ENCODE assay signal across 1 cellular context in the genomic region with DNA sequence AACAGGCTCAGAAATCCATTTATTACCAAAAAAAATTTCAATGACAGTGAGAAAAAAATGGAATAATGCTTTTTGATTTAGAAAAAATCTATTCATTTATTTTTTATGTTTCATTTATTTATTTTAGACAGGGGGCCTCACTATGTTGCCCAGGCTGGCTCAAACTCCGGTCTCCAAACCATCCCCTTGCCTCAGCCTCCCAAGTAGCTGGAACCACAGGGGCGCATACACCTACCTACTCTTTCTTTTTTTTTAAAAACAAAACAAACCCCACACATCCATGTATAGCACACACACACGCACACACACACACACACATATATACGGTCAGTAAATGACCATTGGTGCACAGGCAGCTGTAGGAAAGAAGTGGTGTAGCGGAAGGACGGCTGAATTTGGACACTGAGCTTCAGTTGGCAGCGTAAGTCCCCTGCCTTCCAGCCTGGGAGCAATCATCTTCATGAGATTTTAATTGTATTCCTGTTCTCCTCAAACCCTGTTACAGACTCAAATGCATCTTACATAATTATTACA.
TF ChIP-seq lines count a peak whose summit lies in the region.

No MANE protein-coding gene starts in this region.

TF ChIP-seq in SK-N-SH treated with all-trans-retinoic acid at 6 μM for 48 hours, 23 proteins besides CTCF, POLR2A, EP300 and RAD21 (continued from another document):
- TF ChIP-seq, protein P1, sequence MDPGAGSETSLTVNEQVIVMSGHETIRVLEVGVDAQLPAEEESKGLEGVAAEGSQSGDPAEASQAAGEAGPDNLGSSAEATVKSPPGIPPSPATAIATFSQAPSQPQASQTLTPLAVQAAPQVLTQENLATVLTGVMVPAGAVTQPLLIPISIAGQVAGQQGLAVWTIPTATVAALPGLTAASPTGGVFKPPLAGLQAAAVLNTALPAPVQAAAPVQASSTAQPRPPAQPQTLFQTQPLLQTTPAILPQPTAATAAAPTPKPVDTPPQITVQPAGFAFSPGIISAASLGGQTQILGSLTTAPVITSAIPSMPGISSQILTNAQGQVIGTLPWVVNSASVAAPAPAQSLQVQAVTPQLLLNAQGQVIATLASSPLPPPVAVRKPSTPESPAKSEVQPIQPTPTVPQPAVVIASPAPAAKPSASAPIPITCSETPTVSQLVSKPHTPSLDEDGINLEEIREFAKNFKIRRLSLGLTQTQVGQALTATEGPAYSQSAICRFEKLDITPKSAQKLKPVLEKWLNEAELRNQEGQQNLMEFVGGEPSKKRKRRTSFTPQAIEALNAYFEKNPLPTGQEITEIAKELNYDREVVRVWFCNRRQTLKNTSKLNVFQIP (CRISPR knock-in tag; IDR thresholded peaks at IDR 0.05; ENCODE audit: borderline replicate concordance, low read depth), result no peak
- TF ChIP-seq ZNF565 (CRISPR knock-in tag; conservative IDR thresholded peaks at IDR 0.05; ENCODE audit: low read depth), result no peak
- no peak for TF ChIP-seq PPARA (CRISPR knock-in tag; IDR thresholded peaks at IDR 0.05; ENCODE audit: borderline replicate concordance)
- TF ChIP-seq ZFP3 (CRISPR knock-in tag; IDR thresholded peaks at IDR 0.05), result no peak
- no peak for TF ChIP-seq BACH2 (CRISPR knock-in tag; IDR thresholded peaks at IDR 0.05; ENCODE audit: borderline replicate concordance)
- no peak for TF ChIP-seq TOX (CRISPR knock-in tag; IDR thresholded peaks at IDR 0.05; ENCODE audit: borderline replicate concordance)
TF ChIP-seq in SK-N-SH treated with all-trans-retinoic acid at 6 μM for 48 hours: peak in this region for 0.
